Comparison of ENCODE assay signal across 9 cellular contexts in genomic region chr7:97685952-97686351, GRCh38. TPM values are rescaled to one million over a fixed set of nuclear protein-coding genes. Genes with fewer than 3 reads are reported as not detected.
"Had no signal": no experiment of that assay in that cellular context is flagged by ENCODE, and none has a peak within 500 bp of the region (broad histone marks: within the 10 kb centered on the region; RNA-seq: fewer than 3 reads in every experiment).

No MANE protein-coding gene starts in this region.

- DNase-seq: GDM1, GF-D8 had no signal

- FAIRE-seq: G401.6, GM12878, GM12891, GM12892, GM18507, GM19239 had no signal

- H3K4me3 ChIP-seq: GM12878 had no signal

- ATAC-seq: GM12878 had no signal

RNA-seq across cellular contexts. Expression of gene TAC1, which starts 45.9 kb away (rescaled TPM):
- total RNA-seq: G401, GM12878 had no signal
- polyA plus RNA-seq: GM12878 had no signal
